In the genomic region with DNA sequence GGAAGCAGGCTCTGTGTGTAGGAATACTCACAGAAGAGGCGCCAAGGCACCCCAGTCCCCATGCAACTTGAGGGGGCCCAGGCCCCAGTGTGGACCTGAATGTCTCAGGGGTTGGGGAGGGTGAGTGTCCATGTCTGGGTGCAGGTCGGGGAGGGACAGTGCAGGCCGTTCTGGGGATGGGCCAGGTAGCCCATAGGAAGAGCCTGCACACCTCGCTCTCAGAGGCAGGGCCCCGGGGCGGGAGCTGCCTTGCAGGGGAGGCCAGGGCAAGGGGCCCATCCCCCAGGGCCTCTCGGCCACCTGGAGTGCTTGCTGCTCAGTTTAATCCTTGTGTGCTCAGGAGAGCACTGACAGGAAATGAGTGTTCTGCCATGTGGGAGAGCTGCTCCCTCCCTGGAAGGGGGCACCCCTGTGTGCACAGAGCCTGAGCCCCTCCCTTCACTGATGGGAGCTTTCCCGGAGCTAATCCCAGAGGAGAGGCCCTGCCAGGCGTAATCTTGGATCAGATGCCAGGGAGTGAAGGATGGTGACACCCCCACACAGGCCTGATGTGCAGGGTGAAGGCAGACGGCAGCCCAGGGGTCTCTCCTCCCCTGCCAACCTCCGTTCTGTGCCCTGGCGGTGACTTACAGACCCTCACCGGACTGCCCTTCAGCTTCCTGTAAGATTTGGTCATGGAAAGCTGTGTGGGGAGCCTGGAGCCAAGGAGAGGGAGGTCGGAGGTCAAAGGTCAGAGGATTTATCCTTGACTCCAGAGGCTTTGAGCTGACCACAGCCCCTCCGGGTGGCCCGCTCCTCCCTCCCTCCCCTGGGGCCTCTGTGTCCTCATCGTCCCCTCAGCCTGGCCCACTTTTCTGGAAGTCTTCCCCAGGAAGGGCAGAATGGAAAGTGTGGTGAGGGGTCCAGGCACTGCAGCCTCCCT, we compare ENCODE assay signal across 17 cellular contexts. TPM values are rescaled to one million over a fixed set of nuclear protein-coding genes. Genes with fewer than 3 reads are reported as not detected.
DNase-seq lines count a peak whose midpoint lies in the region; ATAC-seq and TF ChIP-seq lines count a peak whose summit lies in the region.
"Had no signal": no experiment of that assay in that cellular context is flagged by ENCODE, and none has a peak within 500 bp of the region (broad histone marks: within the 10 kb centered on the region; RNA-seq: fewer than 3 reads in every experiment).

No MANE protein-coding gene starts in this region.

- H3K4me1 Mint-ChIP-seq in activated T-cell treated with anti-CD3 and anti-CD28 coated beads, Interleukin-2, amount 50 U/mL, for 4 hours (ENCODE audit: low read depth): peaks cover 27% of the 10 kb centered on the region

- no peak overlapping the region for H3K27ac ChIP-seq in PC-3 (ENCODE audit: low read length)
- H3K27ac ChIP-seq: C4-2B had no signal

- no peaks in the 10 kb centered on the region for H3K36me3 Mint-ChIP-seq in activated T-cell treated with anti-CD3 and anti-CD28 coated beads, Interleukin-2, amount 50 U/mL, for 4 hours (ENCODE audit: insufficient read depth)
- H3K36me3 Mint-ChIP-seq: natural killer cell, type B pancreatic cell had no signal

- TF ChIP-seq CTCF in PC-3 (conservative IDR thresholded peaks at IDR 0.05; ENCODE audit: low read depth, low read length): no peak

- POLR2A ChIA-PET in PC-3 (lab: Charles Lee; ENCODE audit: unreplicated experiment): no interaction called here

- H3K4me2 ChIP-seq in PC-3 (ENCODE audit: low read length): no peak overlapping the region

- no peaks in the 10 kb centered on the region for H3F3A ChIP-seq in PC-3 (ENCODE audit: low read length, unreplicated experiment)

- no peak overlapping the region for H3K4me3 ChIP-seq in PC-3 (ENCODE audit: low read length)

- no peaks in the 10 kb centered on the region for H4K20me1 ChIP-seq in PC-3 (ENCODE audit: low read length)

- no peak overlapping the region for H2AFZ ChIP-seq in PC-3 (ENCODE audit: low read length)

- CTCF ChIA-PET in PC-3 (lab: Charles Lee): no interaction called here

- no peak overlapping the region for H3K4me3 Mint-ChIP-seq in activated T-cell treated with anti-CD3 and anti-CD28 coated beads, Interleukin-2, amount 50 U/mL, for 4 hours
- H3K4me3 Mint-ChIP-seq: dendritic cell treated with granulocyte-macrophage colony-stimulating factor and Interleukin-4, amounts not matched to agents 40 ng/mL and 50 ng/mL, for 4 days; natural killer cell; type B pancreatic cell had no signal

- no peaks in the 10 kb centered on the region for H3K9me3 ChIP-seq in PC-3 (ENCODE audit: low read length)

- in situ Hi-C loops in ACHN (cut with HindIII; ENCODE audit: low pct_ligation_motif_present, low pct_unique_long_range_greater_than_20kb, low sequenced_read_pairs): no loop called here

- H3K9ac ChIP-seq in PC-3 (ENCODE audit: low read length): no peak overlapping the region

- ATAC-seq in PC-3 (peak; percentile 20; the same call in 1 of the 2 replicates), left colon (peak; percentile 17), HG03039 (IDR thresholded peaks at IDR 0.05; ENCODE audit: unreplicated experiment) (no peak), GM21619 (IDR thresholded peaks at IDR 0.05; ENCODE audit: unreplicated experiment) (no peak)
- no peak for ATAC-seq in activated T-cell treated with anti-CD3 and anti-CD28 coated beads, Interleukin-2, amount 50 U/mL, for 4 hours
- ATAC-seq: natural killer cell had no signal

- intact Hi-C loops in PC-3 (cut with micrococcal nuclease) (no loop called here), left colon (cut with DNase I, micrococcal nuclease) (no loop called here)

- no peaks in the 10 kb centered on the region for H3K36me3 ChIP-seq in PC-3 (ENCODE audit: low read depth, low read length)

- BruUV-seq in PC-3 (replicated peaks; lab: Mats Ljungman, UMichigan): no TSS peak

- H3K79me2 ChIP-seq in PC-3 (ENCODE audit: low read length): no peaks in the 10 kb centered on the region

- no peaks in the 10 kb centered on the region for H3K9me3 Mint-ChIP-seq in activated T-cell treated with anti-CD3 and anti-CD28 coated beads, Interleukin-2, amount 50 U/mL, for 4 hours
- H3K9me3 Mint-ChIP-seq: dendritic cell treated with granulocyte-macrophage colony-stimulating factor and Interleukin-4, amounts not matched to agents 40 ng/mL and 50 ng/mL, for 4 days; natural killer cell; type B pancreatic cell had no signal

- no peaks in the 10 kb centered on the region for H3K9me2 ChIP-seq in PC-3 (replicated peaks; ENCODE audit: low read length)

- H3K27me3 Mint-ChIP-seq in activated T-cell treated with anti-CD3 and anti-CD28 coated beads, Interleukin-2, amount 50 U/mL, for 4 hours (ENCODE audit: low read depth): peaks cover 3% of the 10 kb centered on the region

- H3K4me1 ChIP-seq in PC-3 (ENCODE audit: insufficient read depth, low read length): no peaks in the 10 kb centered on the region

- no peaks in the 10 kb centered on the region for H3K27me3 ChIP-seq in PC-3 (ENCODE audit: low read length)

- DNase-seq in ACHN: peak; percentile 24
- DNase-seq in Daoy (ENCODE audit: low read depth): peak; percentile 70
- DNase-seq in PC-3: no peak
- DNase-seq in left colon: no peak
- DNase-seq in SK-N-DZ (ENCODE audit: low spot score): no peak
- DNase-seq in activated T-cell treated with anti-CD3 and anti-CD28 coated beads, Interleukin-2, amount 50 U/mL, for 4 hours: no peak
- DNase-seq: activated CD4-positive, alpha-beta T cell treated with anti-CD3 and anti-CD28 coated beads for 4 hours; anterior cingulate cortex; natural killer cell; OCI-M1; stimulated activated CD4-positive, alpha-beta T cell treated with anti-CD3 and anti-CD28 coated beads, Interleukin-2, amount 100 ng/mL, for 48 hours; T-helper 2 cell had no signal

RNA-seq across cellular contexts. Expression of gene FBRSL1, which starts 24.4 kb away (rescaled TPM):
- total RNA-seq in Daoy (2014; rRNA removed; shearing (Covaris generic)): 2.6 and 9.8 TPM in 2 replicates
- 45.3 and 62.3 TPM in 2 replicates for total RNA-seq in PC-3 (2014; rRNA removed)
- 10 to 100 TPM; 63.1 to 82.6 TPM for total RNA-seq in left colon
- 50.9 and 56.6 TPM in 2 replicates for polyA plus RNA-seq in SK-N-DZ (2014; cell fraction: cytosol; rRNA removed)
- 91.3 and 169 TPM in 2 replicates for polyA plus RNA-seq in SK-N-DZ (2014; cell fraction: nucleus; rRNA removed)
- total RNA-seq in activated T-cell treated with anti-CD3 and anti-CD28 coated beads, Interleukin-2, amount 50 U/mL, for 4 hours: 100 to 1,000 TPM in 2 of 3 donors, 10 to 100 TPM in 1; 95.8 to 112 (median 104) TPM

Comparison
In these comparisons a context has a peak if more than half of its experiments do, and no peak if none do; other contexts are left out.
1. DNase-seq: peak in ACHN (single experiment) and Daoy (single experiment); none in PC-3 (single experiment), left colon (0 of 2), SK-N-DZ (single experiment) and activated T-cell treated with anti-CD3 and anti-CD28 coated beads, Interleukin-2, amount 50 U/mL, for 4 hours (single experiment).
2. ATAC-seq: peak in PC-3 (single experiment) and left colon (single experiment); none in HG03039 (single experiment), activated T-cell treated with anti-CD3 and anti-CD28 coated beads, Interleukin-2, amount 50 U/mL, for 4 hours (0 of 2) and GM21619 (single experiment).